23 cellular contexts compared by ENCODE assay signal in the genomic region with DNA sequence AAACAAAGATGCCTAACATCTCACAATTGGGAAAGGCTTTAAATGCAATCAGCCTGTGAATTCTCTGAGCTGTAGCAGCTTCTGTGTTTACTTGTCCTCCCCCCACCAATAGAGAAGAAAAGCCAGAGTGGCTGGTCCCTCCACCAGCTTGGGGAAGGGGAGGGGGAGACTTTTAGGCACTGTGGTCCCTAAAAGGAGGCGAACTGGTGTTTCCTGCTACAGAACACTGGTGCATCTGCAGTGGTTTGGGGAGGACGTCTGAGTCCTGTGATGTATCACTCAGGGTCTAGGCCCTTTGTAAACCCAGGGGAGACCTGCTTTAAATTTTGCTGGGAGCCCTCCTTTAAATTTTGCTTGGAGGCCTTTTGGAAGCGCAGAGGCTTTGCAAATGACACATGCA. TPM values are rescaled to one million over a fixed set of nuclear protein-coding genes. Genes with fewer than 3 reads are reported as not detected.
DNase-seq lines count a peak whose midpoint lies in the region; ATAC-seq and TF ChIP-seq lines count a peak whose summit lies in the region.
"Had no signal": no experiment of that assay in that cellular context is flagged by ENCODE, and none has a peak within 500 bp of the region (broad histone marks: within the 10 kb centered on the region; RNA-seq: fewer than 3 reads in every experiment).

No MANE protein-coding gene starts in this region.

- intact Hi-C loops in tibial artery (cut with DNase I; ENCODE audit: low total_unique reads): no loop called here

- no peak for ATAC-seq in activated naive CD8-positive, alpha-beta T cell treated with anti-CD3 and anti-CD28 coated beads, Interleukin-2, amount 50 U/mL, for 24 hours
- ATAC-seq in activated CD8-positive, alpha-beta T cell treated with anti-CD3 and anti-CD28 coated beads, Interleukin-2, amount 10 ng/mL, durations not matched to agents 7 days and 5 days: no peak
- no peak for ATAC-seq in left lobe of liver
- ATAC-seq: activated CD4-positive, CD25-positive, alpha-beta regulatory T cell treated with anti-CD3 and anti-CD28 coated beads, Interleukin-2, amount 50 U/mL, for 24 hours; HepG2 had no signal

- no peaks in the 10 kb centered on the region for H3K36me3 ChIP-seq in tibial artery
- H3K36me3 ChIP-seq: transverse colon had no signal

- no peak for TF ChIP-seq CTCF in mesothelial cell of epicardium (IDR thresholded peaks at IDR 0.05; ENCODE audit: unreplicated experiment)
- no peak for TF ChIP-seq CTCF in tibial artery (IDR thresholded peaks at IDR 0.05)
- no peak for TF ChIP-seq CTCF in chondrocyte (IDR thresholded peaks at IDR 0.05)

- H3K4me3 ChIP-seq in tibial artery: no peak overlapping the region
- H3K4me3 ChIP-seq: skin epidermis, transverse colon had no signal

- POLR2A ChIA-PET in activated CD8-positive, alpha-beta T cell treated with anti-CD3 and anti-CD28 coated beads, Interleukin-2, amount 10 ng/mL, durations not matched to agents 7 days and 5 days (lab: Charles Lee): interaction anchor here (0.8 to 3.2 kb wide), 3 partner anchors 9 to 151 kb away, joined by 3 to 11 read pairs (median 3); no protein-coding TSS in a partner anchor

- no peak for DNase-seq in activated naive CD8-positive, alpha-beta T cell treated with anti-CD3 and anti-CD28 coated beads, Interleukin-2, amount 50 U/mL, for 24 hours
- DNase-seq in activated CD8-positive, alpha-beta T cell treated with anti-CD3 and anti-CD28 coated beads, Interleukin-2, amount 10 ng/mL, durations not matched to agents 7 days and 5 days: no peak
- DNase-seq in mesothelial cell of epicardium (ENCODE audit: low spot score in 2 of 2, unreplicated experiment in 2 of 2) (no peak), T1000 (lab: John Stamatoyannopoulos, UW) (no peak), tibial artery (no peak), left lobe of liver (ENCODE audit: low spot score) (no peak), chondrocyte (ENCODE audit: low spot score) (no peak)
- DNase-seq: activated T-cell treated with anti-CD3 and anti-CD28 coated beads, Interleukin-2, amount 50 U/mL, for 1 hour; amniotic stem cell; Calu3; GDM1; HCEC 1CT; kidney; MV-4-11; NCI-H2029 treated with DMSO at 0.1 percent for 48 hours; NCI-H748 treated with DMSO at 0.1 percent for 48 hours; RPMI8226; transverse colon had no signal

- no peak overlapping the region for H3K4me3 Mint-ChIP-seq in activated naive CD8-positive, alpha-beta T cell
- no peak overlapping the region for H3K4me3 Mint-ChIP-seq in activated naive CD8-positive, alpha-beta T cell treated with anti-CD3 and anti-CD28 coated beads, Interleukin-2, amount 50 U/mL, for 24 hours
- H3K4me3 Mint-ChIP-seq in activated CD8-positive, alpha-beta T cell treated with anti-CD3 and anti-CD28 coated beads, Interleukin-2, amount 10 ng/mL, durations not matched to agents 7 days and 5 days: no peak overlapping the region
- no peak overlapping the region for H3K4me3 Mint-ChIP-seq in mesothelial cell of epicardium
- H3K4me3 Mint-ChIP-seq in chondrocyte (ENCODE audit: unreplicated experiment): no peak overlapping the region

- no peaks in the 10 kb centered on the region for H3K9me3 ChIP-seq in tibial artery
- H3K9me3 ChIP-seq: transverse colon had no signal

- peaks cover 2% of the 10 kb centered on the region for H3K36me3 Mint-ChIP-seq in activated naive CD8-positive, alpha-beta T cell
- H3K36me3 Mint-ChIP-seq in activated naive CD8-positive, alpha-beta T cell treated with anti-CD3 and anti-CD28 coated beads, Interleukin-2, amount 50 U/mL, for 24 hours (ENCODE audit: low read depth): peaks cover 6% of the 10 kb centered on the region
- peaks cover 18% of the 10 kb centered on the region for H3K36me3 Mint-ChIP-seq in activated CD8-positive, alpha-beta T cell treated with anti-CD3 and anti-CD28 coated beads, Interleukin-2, amount 10 ng/mL, durations not matched to agents 7 days and 5 days (ENCODE audit: low read depth)
- H3K36me3 Mint-ChIP-seq in mesothelial cell of epicardium: peaks cover 7% of the 10 kb centered on the region
- no peaks in the 10 kb centered on the region for H3K36me3 Mint-ChIP-seq in chondrocyte (ENCODE audit: low read depth)

- CTCF ChIA-PET in activated CD8-positive, alpha-beta T cell treated with anti-CD3 and anti-CD28 coated beads, Interleukin-2, amount 10 ng/mL, durations not matched to agents 7 days and 5 days (lab: Charles Lee): interaction anchor here (0.7 to 5.1 kb wide), 5 partner anchors 16 to 153 kb away, joined by 3 to 35 read pairs (median 4); a partner anchor contains a TSS

- H3K27me3 ChIP-seq in tibial artery: no peaks in the 10 kb centered on the region
- H3K27me3 ChIP-seq: transverse colon had no signal

- no peak overlapping the region for H3K27ac ChIP-seq in tibial artery
- H3K27ac ChIP-seq: parathyroid adenoma had no signal

- peaks cover 85% of the 10 kb centered on the region for H3K4me1 Mint-ChIP-seq in activated naive CD8-positive, alpha-beta T cell (ENCODE audit: low read depth)
- peaks cover 81% of the 10 kb centered on the region for H3K4me1 Mint-ChIP-seq in activated naive CD8-positive, alpha-beta T cell treated with anti-CD3 and anti-CD28 coated beads, Interleukin-2, amount 50 U/mL, for 24 hours
- peaks cover 59% of the 10 kb centered on the region for H3K4me1 Mint-ChIP-seq in activated CD8-positive, alpha-beta T cell treated with anti-CD3 and anti-CD28 coated beads, Interleukin-2, amount 10 ng/mL, durations not matched to agents 7 days and 5 days (ENCODE audit: low read depth)
- H3K4me1 Mint-ChIP-seq in mesothelial cell of epicardium: peaks cover 47% of the 10 kb centered on the region
- H3K4me1 Mint-ChIP-seq in chondrocyte (ENCODE audit: low read depth): peaks cover 56% of the 10 kb centered on the region

- peaks cover 0 to 53% (median 29%) of the 10 kb centered on the region in 4 donors for H3K4me1 ChIP-seq in tibial artery

- no peaks in the 10 kb centered on the region for H3K9me3 Mint-ChIP-seq in activated naive CD8-positive, alpha-beta T cell (ENCODE audit: low read depth)
- no peaks in the 10 kb centered on the region for H3K9me3 Mint-ChIP-seq in activated naive CD8-positive, alpha-beta T cell treated with anti-CD3 and anti-CD28 coated beads, Interleukin-2, amount 50 U/mL, for 24 hours
- no peaks in the 10 kb centered on the region for H3K9me3 Mint-ChIP-seq in activated CD8-positive, alpha-beta T cell treated with anti-CD3 and anti-CD28 coated beads, Interleukin-2, amount 10 ng/mL, durations not matched to agents 7 days and 5 days (ENCODE audit: insufficient read depth)
- H3K9me3 Mint-ChIP-seq in mesothelial cell of epicardium (no peaks in the 10 kb centered on the region), chondrocyte (ENCODE audit: low read depth) (no peaks in the 10 kb centered on the region)

- H3K27ac Mint-ChIP-seq in activated naive CD8-positive, alpha-beta T cell: peak overlapping the region; percentile 90
- H3K27ac Mint-ChIP-seq in activated naive CD8-positive, alpha-beta T cell treated with anti-CD3 and anti-CD28 coated beads, Interleukin-2, amount 50 U/mL, for 24 hours: no peak overlapping the region
- H3K27ac Mint-ChIP-seq in activated CD8-positive, alpha-beta T cell treated with anti-CD3 and anti-CD28 coated beads, Interleukin-2, amount 10 ng/mL, durations not matched to agents 7 days and 5 days: peak overlapping the region; percentile 36
- H3K27ac Mint-ChIP-seq in mesothelial cell of epicardium: peak overlapping the region; percentile 62
- no peak overlapping the region for H3K27ac Mint-ChIP-seq in chondrocyte (ENCODE audit: unreplicated experiment)

- no peaks in the 10 kb centered on the region for H3K27me3 Mint-ChIP-seq in activated naive CD8-positive, alpha-beta T cell
- no peaks in the 10 kb centered on the region for H3K27me3 Mint-ChIP-seq in activated naive CD8-positive, alpha-beta T cell treated with anti-CD3 and anti-CD28 coated beads, Interleukin-2, amount 50 U/mL, for 24 hours
- no peaks in the 10 kb centered on the region for H3K27me3 Mint-ChIP-seq in activated CD8-positive, alpha-beta T cell treated with anti-CD3 and anti-CD28 coated beads, Interleukin-2, amount 10 ng/mL, durations not matched to agents 7 days and 5 days (ENCODE audit: low read depth)
- H3K27me3 Mint-ChIP-seq in mesothelial cell of epicardium (ENCODE audit: low read depth) (no peaks in the 10 kb centered on the region), chondrocyte (ENCODE audit: low read depth) (no peaks in the 10 kb centered on the region)

RNA-seq across cellular contexts. Expression of a gene that starts 16.9 kb away (rescaled TPM):
- total RNA-seq in activated CD8-positive, alpha-beta T cell treated with anti-CD3 and anti-CD28 coated beads, Interleukin-2, amount 10 ng/mL, durations not matched to agents 7 days and 5 days: 10 to 100 TPM; 62.9 to 63.3 TPM
- 71.5 to 80.1 TPM (median 75.7 TPM) in 3 replicates for total RNA-seq in mesothelial cell of epicardium
- total RNA-seq in left lobe of liver: 29.0 TPM
- 30.9 to 42.8 TPM (median 35.0 TPM) in 3 replicates for total RNA-seq in chondrocyte

Comparison
In these comparisons a context has a peak if more than half of its experiments do, and no peak if none do; other contexts are left out.
1. H3K27ac Mint-ChIP-seq: peak in activated naive CD8-positive, alpha-beta T cell (single experiment), activated CD8-positive, alpha-beta T cell treated with anti-CD3 and anti-CD28 coated beads, Interleukin-2, amount 10 ng/mL, durations not matched to agents 7 days and 5 days (single experiment) and mesothelial cell of epicardium (single experiment); none in activated naive CD8-positive, alpha-beta T cell treated with anti-CD3 and anti-CD28 coated beads, Interleukin-2, amount 50 U/mL, for 24 hours (single experiment) and chondrocyte (single experiment).